14 cellular contexts compared by ENCODE assay signal in the genomic region with DNA sequence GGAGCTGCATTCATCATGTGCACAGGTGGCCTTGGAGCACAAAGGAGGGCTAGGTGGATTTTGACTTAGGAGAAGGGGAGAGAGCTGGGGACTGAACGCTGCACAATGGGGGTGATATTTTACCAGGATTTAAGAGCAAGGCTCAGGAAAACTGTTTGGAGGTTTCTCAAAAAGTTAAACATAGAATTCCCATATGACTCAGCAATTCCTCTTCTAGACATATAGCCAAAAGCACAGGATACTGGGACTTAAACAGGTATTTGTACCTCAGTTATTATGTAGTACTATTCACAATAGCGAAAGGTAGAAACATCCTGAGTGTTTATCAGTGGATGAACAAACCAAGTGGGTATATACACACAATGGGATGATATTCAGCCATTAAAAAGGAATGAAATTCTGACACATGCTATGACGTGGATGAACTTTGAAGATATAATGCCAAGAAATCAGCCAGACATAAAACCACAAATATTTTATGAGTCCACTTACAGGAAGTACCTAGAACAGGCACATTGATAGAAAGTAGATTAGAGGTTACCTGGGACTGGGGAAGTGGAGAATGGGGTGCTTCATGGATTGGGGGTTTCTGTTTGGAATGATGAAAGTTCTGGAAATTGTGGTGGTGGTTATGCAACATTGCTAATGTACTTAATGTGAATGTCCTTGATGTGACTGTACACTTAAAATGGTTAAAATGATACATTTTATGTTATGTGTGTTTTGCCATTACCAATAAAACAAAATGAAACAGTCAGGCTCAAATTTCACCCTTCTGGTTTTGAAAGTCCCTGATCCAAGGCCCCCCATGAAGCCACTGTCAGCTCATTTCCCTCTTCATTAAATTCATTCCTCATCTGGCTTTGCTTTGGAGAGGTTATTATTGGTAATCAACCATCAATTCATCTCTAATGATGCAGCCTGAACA.
DNase-seq lines count a peak whose midpoint lies in the region; ATAC-seq, FAIRE-seq and TF ChIP-seq lines count a peak whose summit lies in the region.
"Had no signal": no experiment of that assay in that cellular context is flagged by ENCODE, and none has a peak within 500 bp of the region (broad histone marks: within the 10 kb centered on the region; RNA-seq: fewer than 3 reads in every experiment).

No MANE protein-coding gene starts in this region.

- no peaks in the 10 kb centered on the region for H3K27me3 Mint-ChIP-seq in natural killer cell treated with Interleukin-12 subunit alpha and Interleukin-12 subunit beta and Interleukin-15 and Interleukin-18, amount 100 ng/mL, for 72 hours

- TF ChIP-seq POLR2A in H54 (IDR thresholded peaks at IDR 0.05; ENCODE audit: low read depth, low read length) (no peak), GM12891 (IDR thresholded peaks at IDR 0.05; ENCODE audit: low read depth, low read length) (no peak)

- H3K27me3 ChIP-seq in ACC112 (ENCODE audit: insufficient read depth, low read length), result peaks cover 8% of the 10 kb centered on the region
- H3K27me3 ChIP-seq: BLaER1 had no signal

- DNase-seq in H54 (ENCODE audit: insufficient read length, low spot score), result peak; percentile 40
- DNase-seq in T1000 (lab: John Stamatoyannopoulos, UW), result peak; percentile 20
- peak; percentile 12 for DNase-seq in fibroblast of the conjunctiva (ENCODE audit: low read depth)
- DNase-seq in natural killer cell treated with Interleukin-12 subunit alpha and Interleukin-12 subunit beta and Interleukin-15 and Interleukin-18, amount 100 ng/mL, for 72 hours (ENCODE audit: low spot score), result no peak
- DNase-seq in iPS-NIHi7 (ENCODE audit: extremely low spot score), result no peak
- DNase-seq in GM12891 (ENCODE audit: insufficient read length, low spot score), result no peak
- no peak for DNase-seq in amygdala (lab: John Stamatoyannopoulos, UW)
- DNase-seq: activated CD8-positive, alpha-beta memory T cell treated with anti-CD3 and anti-CD28 coated beads for 24 hours; effector CD8-positive, alpha-beta T cell; NK-92 treated with Interleukin-12 subunit alpha and Interleukin-12 subunit beta, amount 100 ng/mL, for 24 hours had no signal

- H3K27ac ChIP-seq in ACC112 (ENCODE audit: low read depth, low read length), result peak overlapping the region; percentile 73
- H3K27ac ChIP-seq: BLaER1, thoracic aorta had no signal

- no peaks in the 10 kb centered on the region for H3K36me3 ChIP-seq in ACC112 (ENCODE audit: insufficient read depth, low read length)
- H3K36me3 ChIP-seq: BLaER1, thoracic aorta had no signal

- no peak overlapping the region for H3K27ac Mint-ChIP-seq in natural killer cell treated with Interleukin-12 subunit alpha and Interleukin-12 subunit beta and Interleukin-15 and Interleukin-18, amount 100 ng/mL, for 72 hours

- peaks cover 0 to 12% of the 10 kb centered on the region in 2 donors for H3K4me1 Mint-ChIP-seq in natural killer cell treated with Interleukin-12 subunit alpha and Interleukin-12 subunit beta and Interleukin-15 and Interleukin-18, amount 100 ng/mL, for 72 hours (ENCODE audit: low read depth in 2 of 2)

- peak overlapping the region; percentile 27 for H2AFZ ChIP-seq in ACC112 (ENCODE audit: low read length, unreplicated experiment)

- no peaks in the 10 kb centered on the region for H3K36me3 Mint-ChIP-seq in natural killer cell treated with Interleukin-12 subunit alpha and Interleukin-12 subunit beta and Interleukin-15 and Interleukin-18, amount 100 ng/mL, for 72 hours
- H3K36me3 Mint-ChIP-seq: activated naive CD4-positive, alpha-beta T cell treated with anti-CD3 and anti-CD28 coated beads, Interleukin-2, amount 50 U/mL, for 72 hours had no signal

- H3K9me3 Mint-ChIP-seq in natural killer cell treated with Interleukin-12 subunit alpha and Interleukin-12 subunit beta and Interleukin-15 and Interleukin-18, amount 100 ng/mL, for 72 hours, result no peaks in the 10 kb centered on the region
- H3K9me3 Mint-ChIP-seq: activated naive CD4-positive, alpha-beta T cell treated with anti-CD3 and anti-CD28 coated beads, Interleukin-2, amount 50 U/mL, for 72 hours had no signal

- no peak overlapping the region for H3K4me3 Mint-ChIP-seq in natural killer cell treated with Interleukin-12 subunit alpha and Interleukin-12 subunit beta and Interleukin-15 and Interleukin-18, amount 100 ng/mL, for 72 hours

- H3K4me1 ChIP-seq in ACC112 (ENCODE audit: control insufficient read depth, insufficient read depth, low read length, unreplicated experiment), result peaks cover 30% of the 10 kb centered on the region

- no peak for ATAC-seq in natural killer cell treated with Interleukin-12 subunit alpha and Interleukin-12 subunit beta and Interleukin-15 and Interleukin-18, amount 100 ng/mL, for 72 hours
- ATAC-seq: activated naive CD4-positive, alpha-beta T cell treated with anti-CD3 and anti-CD28 coated beads, Interleukin-2, amount 50 U/mL, for 72 hours had no signal

- no peak for FAIRE-seq in H54 (lab: Jason Lieb, UNC)
- no peak for FAIRE-seq in GM12891 (lab: Jason Lieb, UNC)

- H3K79me2 ChIP-seq in ACC112 (ENCODE audit: control insufficient read depth, insufficient read depth, low read length, unreplicated experiment), result no peaks in the 10 kb centered on the region

- peak overlapping the region; percentile 0; the same call in 1 of the 2 replicates for H3K4me3 ChIP-seq in ACC112 (ENCODE audit: low read depth, low read length)
- H3K4me3 ChIP-seq: BLaER1, thoracic aorta had no signal

TF ChIP-seq in GM12891, 5 proteins besides CTCF, POLR2A, EP300 and RAD21:
- TF ChIP-seq TAF1 (IDR thresholded peaks at IDR 0.05; ENCODE audit: low read depth, low read length) (no peak), SPI1 (IDR thresholded peaks at IDR 0.05; ENCODE audit: low read depth, low read length) (no peak), POU2F2 (IDR thresholded peaks at IDR 0.05; ENCODE audit: low read depth, low read length) (no peak), POLR2AphosphoS5 (IDR thresholded peaks at IDR 0.05; ENCODE audit: low read depth, low read length) (no peak), PAX5 (IDR thresholded peaks at IDR 0.05; ENCODE audit: insufficient read depth, low read length, severe bottlenecking) (no peak)
TF ChIP-seq in GM12891: peak in this region for 0.

Comparison
In these comparisons a context has a peak if more than half of its experiments do, and no peak if none do; other contexts are left out.
1. DNase-seq: peak in H54 (single experiment), T1000 (single experiment) and fibroblast of the conjunctiva (single experiment); none in natural killer cell treated with Interleukin-12 subunit alpha and Interleukin-12 subunit beta and Interleukin-15 and Interleukin-18, amount 100 ng/mL, for 72 hours (single experiment), iPS-NIHi7 (single experiment), GM12891 (single experiment) and amygdala (0 of 56).